10 cellular contexts compared by ENCODE assay signal in the genomic region with DNA sequence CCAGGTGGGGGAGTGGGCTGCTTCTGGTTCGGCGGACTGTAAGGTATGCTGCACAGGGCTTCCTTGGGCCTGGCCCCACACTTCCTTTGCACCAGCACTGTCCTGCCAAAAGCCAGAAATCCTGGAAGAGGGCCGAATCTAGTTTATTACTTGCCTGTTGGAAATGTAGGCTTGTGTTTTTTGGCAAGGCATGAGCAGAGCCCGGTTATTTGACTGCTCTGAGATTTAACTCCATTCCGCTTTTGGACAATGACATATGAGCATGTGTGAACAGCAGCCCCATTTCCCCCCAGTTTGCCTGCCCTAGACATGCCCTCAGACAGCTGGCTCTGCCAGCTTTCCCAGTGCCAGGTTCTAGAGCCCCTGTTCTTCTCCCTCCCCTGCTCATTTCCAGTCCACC.
A peak's percentile ranks its signal among the peaks of the same experiment; 100 is the strongest.
DNase-seq lines count a peak whose midpoint lies in the region; ATAC-seq and TF ChIP-seq lines count a peak whose summit lies in the region.
"Had no signal": no experiment of that assay in that cellular context is flagged by ENCODE, and none has a peak within 500 bp of the region (broad histone marks: within the 10 kb centered on the region; RNA-seq: fewer than 3 reads in every experiment).

No MANE protein-coding gene starts in this region.

- no peak overlapping the region for H3K4me2 ChIP-seq in GM23338

- POLR2A ChIA-PET in CD4-positive, alpha-beta memory T cell (lab: Charles Lee; ENCODE audit: partially characterized antibody), result interaction anchor here (0.7 to 14.9 kb wide), 11 partner anchors 10 to 294 kb away, joined by 3 to 252 read pairs (median 31); no protein-coding TSS in a partner anchor
- POLR2A ChIA-PET in activated CD8-positive, alpha-beta T cell treated with anti-CD3 and anti-CD28 coated beads, Interleukin-2, amount 10 ng/mL, durations not matched to agents 7 days and 5 days (lab: Charles Lee), result interaction anchor here (2.1 to 7.7 kb wide), 4 partner anchors 19 to 59 kb away, joined by 12 to 63 read pairs (median 34); no protein-coding TSS in a partner anchor

- ATAC-seq in activated CD8-positive, alpha-beta T cell treated with anti-CD3 and anti-CD28 coated beads, Interleukin-2, amount 10 ng/mL, durations not matched to agents 7 days and 5 days, result no peak
- ATAC-seq in GM23338, result no peak

- H3K9me3 ChIP-seq in CD4-positive, alpha-beta memory T cell (ENCODE audit: control insufficient read depth in 1 of 2, low read length in 2 of 2), result no peaks in the 10 kb centered on the region

- H3K27me3 Mint-ChIP-seq in CD4-positive, alpha-beta memory T cell, result no peaks in the 10 kb centered on the region
- H3K27me3 Mint-ChIP-seq in activated CD8-positive, alpha-beta T cell treated with anti-CD3 and anti-CD28 coated beads, Interleukin-2, amount 10 ng/mL, durations not matched to agents 7 days and 5 days (ENCODE audit: low read depth), result no peaks in the 10 kb centered on the region
- peaks cover 10% of the 10 kb centered on the region for H3K27me3 Mint-ChIP-seq in GM23338 (ENCODE audit: insufficient read depth, low read depth, poor library complexity)

- peak overlapping the region; percentile 90 to 99 (median 98) for H3K27ac Mint-ChIP-seq in CD4-positive, alpha-beta memory T cell
- H3K27ac Mint-ChIP-seq in activated CD8-positive, alpha-beta T cell treated with anti-CD3 and anti-CD28 coated beads, Interleukin-2, amount 10 ng/mL, durations not matched to agents 7 days and 5 days, result peak overlapping the region; percentile 67
- H3K27ac Mint-ChIP-seq in GM23338, result no peak overlapping the region

- no peaks in the 10 kb centered on the region for H3K9me2 ChIP-seq in GM23338 (ENCODE audit: insufficient read depth)

- no peaks in the 10 kb centered on the region for H3K27me3 ChIP-seq in CD4-positive, alpha-beta memory T cell (ENCODE audit: insufficient read depth, low read length)
- no peaks in the 10 kb centered on the region for H3K27me3 ChIP-seq in GM23338 (ENCODE audit: insufficient read depth)

- no peak overlapping the region for H2AFZ ChIP-seq in GM23338

- no peaks in the 10 kb centered on the region for H3K36me3 ChIP-seq in CD4-positive, alpha-beta memory T cell (ENCODE audit: insufficient read depth, low read length)
- no peaks in the 10 kb centered on the region for H3K36me3 ChIP-seq in GM23338 (ENCODE audit: insufficient read depth)

- H3K4me1 ChIP-seq in CD4-positive, alpha-beta memory T cell (ENCODE audit: insufficient read depth, low read length), result peaks cover 90% of the 10 kb centered on the region
- peaks cover 10% of the 10 kb centered on the region for H3K4me1 ChIP-seq in GM23338 (ENCODE audit: insufficient read depth)

- peaks cover 7 to 8% of the 10 kb centered on the region in 2 donors for H3K36me3 Mint-ChIP-seq in CD4-positive, alpha-beta memory T cell
- peaks cover 15% of the 10 kb centered on the region for H3K36me3 Mint-ChIP-seq in activated CD8-positive, alpha-beta T cell treated with anti-CD3 and anti-CD28 coated beads, Interleukin-2, amount 10 ng/mL, durations not matched to agents 7 days and 5 days (ENCODE audit: low read depth)
- H3K36me3 Mint-ChIP-seq in GM23338 (ENCODE audit: low read depth), result no peaks in the 10 kb centered on the region

- intact Hi-C loops in CD4-positive, alpha-beta memory T cell (cut with micrococcal nuclease), result loop anchor here (2.0 to 5.0 kb wide), 3 partner anchors 41 to 117 kb away; no protein-coding TSS in a partner anchor

- CTCF ChIA-PET in CD4-positive, alpha-beta memory T cell (lab: Charles Lee; ENCODE audit: partially characterized antibody), result interaction anchor here (0.6 to 8.5 kb wide), 5 partner anchors 12 to 31 kb away, joined by 3 to 63 read pairs (median 13); no protein-coding TSS in a partner anchor
- CTCF ChIA-PET in activated CD8-positive, alpha-beta T cell treated with anti-CD3 and anti-CD28 coated beads, Interleukin-2, amount 10 ng/mL, durations not matched to agents 7 days and 5 days (lab: Charles Lee), result interaction anchor here (2.3 to 3.9 kb wide), 3 partner anchors 12 to 293 kb away, joined by 8 to 31 read pairs (median 24); no protein-coding TSS in a partner anchor

- H3K79me2 ChIP-seq in GM23338 (replicated peaks; ENCODE audit: insufficient read depth), result no peaks in the 10 kb centered on the region

- TF ChIP-seq CTCF in fibroblast of mammary gland (conservative IDR thresholded peaks at IDR 0.05; ENCODE audit: control insufficient read depth, insufficient read depth, low read depth, low read length) (no peak), GM23338 (conservative IDR thresholded peaks at IDR 0.05; ENCODE audit: low read depth in 2 of 2) (no peak)

- H3K4me1 Mint-ChIP-seq in CD4-positive, alpha-beta memory T cell, result peaks cover 62 to 88% (median 76%) of the 10 kb centered on the region in 4 donors
- peaks cover 61% of the 10 kb centered on the region for H3K4me1 Mint-ChIP-seq in activated CD8-positive, alpha-beta T cell treated with anti-CD3 and anti-CD28 coated beads, Interleukin-2, amount 10 ng/mL, durations not matched to agents 7 days and 5 days (ENCODE audit: low read depth)
- H3K4me1 Mint-ChIP-seq in GM23338, result peaks cover 21% of the 10 kb centered on the region

- no peak overlapping the region for H3K4me3 ChIP-seq in CD4-positive, alpha-beta memory T cell (ENCODE audit: low read length in 2 of 2)
- H3K4me3 ChIP-seq in fibroblast of mammary gland (ENCODE audit: control insufficient read depth, low read depth, low read length), result no peak overlapping the region
- no peak overlapping the region for H3K4me3 ChIP-seq in GM23338

- H3K9me3 Mint-ChIP-seq in CD4-positive, alpha-beta memory T cell, result peaks cover 0 to 2% (median 0%) of the 10 kb centered on the region in 8 donors
- H3K9me3 Mint-ChIP-seq in activated CD8-positive, alpha-beta T cell treated with anti-CD3 and anti-CD28 coated beads, Interleukin-2, amount 10 ng/mL, durations not matched to agents 7 days and 5 days (ENCODE audit: insufficient read depth), result no peaks in the 10 kb centered on the region
- H3K9me3 Mint-ChIP-seq in GM23338, result no peaks in the 10 kb centered on the region

- H4K20me1 ChIP-seq in GM23338 (replicated peaks; ENCODE audit: insufficient read depth), result no peaks in the 10 kb centered on the region; the same call in 1 of the 2 replicates

- peak overlapping the region in 5 of 8 donors; percentile 13 to 85 (median 34) for H3K4me3 Mint-ChIP-seq in CD4-positive, alpha-beta memory T cell
- no peak overlapping the region for H3K4me3 Mint-ChIP-seq in activated CD8-positive, alpha-beta T cell treated with anti-CD3 and anti-CD28 coated beads, Interleukin-2, amount 10 ng/mL, durations not matched to agents 7 days and 5 days
- H3K4me3 Mint-ChIP-seq in GM23338, result no peak overlapping the region

- 0 out of 2 replicates have a peak, but pooled peaks cover 2% of the 10 kb centered on the region for H3F3A ChIP-seq in GM23338 (replicated peaks; ENCODE audit: low read depth)

- no peak for DNase-seq in CD4-positive, alpha-beta memory T cell
- DNase-seq in activated CD8-positive, alpha-beta T cell treated with anti-CD3 and anti-CD28 coated beads, Interleukin-2, amount 10 ng/mL, durations not matched to agents 7 days and 5 days, result no peak
- DNase-seq in fibroblast of mammary gland (ENCODE audit: low read depth), result peak; percentile 50
- DNase-seq in pulmonary artery endothelial cell (ENCODE audit: low read depth, low spot score), result peak; percentile 20
- no peak for DNase-seq in medulla oblongata (ENCODE audit: extremely low spot score)
- DNase-seq in NCI-H526 (lab: John Stamatoyannopoulos, UW), result no peak
- no peak for DNase-seq in dedifferentiated amniotic fluid mesenchymal stem cell (ENCODE audit: extremely low spot score)
- DNase-seq in GM23338 (ENCODE audit: low spot score), result no peak
- DNase-seq: COR-L47, NCI-H1694 had no signal

- H3K27ac ChIP-seq in CD4-positive, alpha-beta memory T cell (ENCODE audit: low read depth, low read length), result peak overlapping the region; percentile 65
- no peak overlapping the region for H3K27ac ChIP-seq in GM23338 (ENCODE audit: low read depth)

TF ChIP-seq in GM23338, 12 proteins besides CTCF, POLR2A, EP300 and RAD21:
- TF ChIP-seq EZH2phosphoT487 (IDR thresholded peaks at IDR 0.05; ENCODE audit: unreplicated experiment), result no peak
- TF ChIP-seq ZNF114 (CRISPR knock-in tag; IDR thresholded peaks at IDR 0.05), result no peak
- no peak for TF ChIP-seq POLR2AphosphoS5 (IDR thresholded peaks at IDR 0.05; ENCODE audit: low read depth)
- no peak for TF ChIP-seq ETS1 (IDR thresholded peaks at IDR 0.05)
- TF ChIP-seq NANOG (IDR thresholded peaks at IDR 0.05; ENCODE audit: borderline replicate concordance), result no peak
- TF ChIP-seq JUNB (IDR thresholded peaks at IDR 0.05; ENCODE audit: unreplicated experiment), result no peak
- no peak for TF ChIP-seq EZH2 (IDR thresholded peaks at IDR 0.05; ENCODE audit: low read depth, unreplicated experiment)

Comparison
In these comparisons a context has a peak if more than half of its experiments do, and no peak if none do; other contexts are left out.
1. DNase-seq: peak in fibroblast of mammary gland (single experiment) and pulmonary artery endothelial cell (single experiment); none in CD4-positive, alpha-beta memory T cell (0 of 5), activated CD8-positive, alpha-beta T cell treated with anti-CD3 and anti-CD28 coated beads, Interleukin-2, amount 10 ng/mL, durations not matched to agents 7 days and 5 days (single experiment), medulla oblongata (single experiment), NCI-H526 (0 of 2), dedifferentiated amniotic fluid mesenchymal stem cell (single experiment) and GM23338 (single experiment).
2. H3K4me3 Mint-ChIP-seq: peak in CD4-positive, alpha-beta memory T cell (5 of 8); none in activated CD8-positive, alpha-beta T cell treated with anti-CD3 and anti-CD28 coated beads, Interleukin-2, amount 10 ng/mL, durations not matched to agents 7 days and 5 days (single experiment) and GM23338 (single experiment).